In the genomic region with DNA sequence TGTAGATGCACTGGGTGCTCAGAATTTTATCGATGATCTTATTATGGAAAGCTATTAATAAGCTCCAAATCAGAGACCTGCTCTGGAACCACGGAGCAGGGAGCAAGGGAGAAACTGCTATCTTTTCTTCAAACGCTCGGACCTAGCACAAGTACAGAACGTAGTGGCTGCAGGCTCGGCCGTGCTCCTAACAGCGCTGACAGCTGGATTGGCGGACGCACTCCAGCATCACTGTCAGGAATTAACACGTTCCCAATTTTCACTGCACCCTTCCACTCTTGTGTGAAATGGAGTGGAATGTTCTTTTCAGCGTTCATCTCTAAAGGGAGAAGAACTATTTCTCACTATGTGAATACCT, we compare ENCODE assay signal across 8 cellular contexts.
DNase-seq lines count a peak whose midpoint lies in the region; ATAC-seq and TF ChIP-seq lines count a peak whose summit lies in the region.

No MANE protein-coding gene starts in this region.

- no peaks in the 10 kb centered on the region for H3K36me3 ChIP-seq in ectodermal cell (ENCODE audit: control insufficient read depth, insufficient read depth, low read length)

- ATAC-seq in GM21526 (IDR thresholded peaks at IDR 0.05; ENCODE audit: low FRiP score, unreplicated experiment) = no peak
- no peak for ATAC-seq in HG03097 (IDR thresholded peaks at IDR 0.05; ENCODE audit: low FRiP score, unreplicated experiment)

- H3K9me3 ChIP-seq in ectodermal cell (ENCODE audit: control insufficient read depth, low read length) (no peaks in the 10 kb centered on the region), mononuclear cell (ENCODE audit: low read depth, low read length) (no peaks in the 10 kb centered on the region)

- H3K4me1 ChIP-seq in ectodermal cell (ENCODE audit: control insufficient read depth, insufficient read depth, low read length) = peaks cover 6% of the 10 kb centered on the region
- peaks cover 32% of the 10 kb centered on the region for H3K4me1 ChIP-seq in mononuclear cell (ENCODE audit: insufficient read depth, low read length)

- no peak overlapping the region for H3K27ac ChIP-seq in ectodermal cell (ENCODE audit: insufficient read depth, low read depth, low read length, poor library complexity, severe bottlenecking)

- 23 to 27% methylated on average over 8 to 11 of the region's 12 CpGs for WGBS in ectodermal cell, 2 experiments

- peaks cover 44% of the 10 kb centered on the region for H3K27me3 ChIP-seq in ectodermal cell (ENCODE audit: control insufficient read depth, insufficient read depth, low read length, poor library complexity, severe bottlenecking)
- no peaks in the 10 kb centered on the region for H3K27me3 ChIP-seq in mononuclear cell (ENCODE audit: insufficient read depth, low read length)

- no peak for DNase-seq in GM12864 (ENCODE audit: low read depth)
- DNase-seq in NCI-H69 (lab: John Stamatoyannopoulos, UW) = peak; percentile 74
- no peak for DNase-seq in NCI-H1105 treated with DMSO at 0.1 percent for 48 hours (lab: John Stamatoyannopoulos, UW)
- no peak for DNase-seq in LoVo (ENCODE audit: low spot score)

- H3K4me3 ChIP-seq in GM12864 (ENCODE audit: low read depth, low read length) = peak overlapping the region; percentile 80
- peak overlapping the region; percentile 42 for H3K4me3 ChIP-seq in ectodermal cell (ENCODE audit: insufficient read depth, low read depth, low read length)
- H3K4me3 ChIP-seq in mononuclear cell (ENCODE audit: low read length) = peak overlapping the region; percentile 63

- no peak for TF ChIP-seq CTCF in GM12864 (IDR thresholded peaks at IDR 0.05; ENCODE audit: low read depth, low read length, missing control alignments)
